8 cellular contexts compared by ENCODE assay signal in genomic region chr20:11544029-11544678, GRCh38.
DNase-seq lines count a peak whose midpoint lies in the region; ATAC-seq and TF ChIP-seq lines count a peak whose summit lies in the region.

No MANE protein-coding gene starts in this region.

- intact Hi-C loops in testis (cut with DNase I; ENCODE audit: low total_unique reads), result no loop called here

- TF ChIP-seq CTCF in AG10803 (conservative IDR thresholded peaks at IDR 0.05; ENCODE audit: low read length) (peak; percentile 69), astrocyte of the spinal cord (IDR thresholded peaks at IDR 0.05; ENCODE audit: low read depth, low read length) (peak; percentile 47), testis (IDR thresholded peaks at IDR 0.05) (peak; percentile 47 to 67 (median 57))

- in situ Hi-C loops in astrocyte of the spinal cord (cut with HindIII; ENCODE audit: low sequenced_read_pairs), result no loop called here

- H3K4me3 ChIP-seq in AG10803 (ENCODE audit: low read length) (peak overlapping the region; percentile 23; the same call in 1 of the 2 replicates), astrocyte of the spinal cord (ENCODE audit: low read depth, low read length) (no peak overlapping the region), testis (no peak overlapping the region)

- H3K27me3 ChIP-seq in testis, result no peaks in the 10 kb centered on the region

- ATAC-seq in GM18502 (IDR thresholded peaks at IDR 0.05; ENCODE audit: poor library complexity, unreplicated experiment) (peak; percentile 64), HG03196 (IDR thresholded peaks at IDR 0.05; ENCODE audit: unreplicated experiment) (peak; percentile 82), GM18858 (IDR thresholded peaks at IDR 0.05; ENCODE audit: unreplicated experiment) (no peak)

- 33 to 34% methylated on average over 10 of the region's 10 CpGs for WGBS in testis, 2 donors

- no peaks in the 10 kb centered on the region for H3K9me3 ChIP-seq in testis

- H3K4me1 ChIP-seq in testis, result no peaks in the 10 kb centered on the region

- no peak for TF ChIP-seq POLR2A in testis (IDR thresholded peaks at IDR 0.05)

- DNase-seq in AG10803 (ENCODE audit: low read depth) (peak; percentile 63), NCI-H446 treated with DMSO at 0.1 percent for 48 hours (lab: John Stamatoyannopoulos, UW) (peak; percentile 24), astrocyte of the spinal cord (ENCODE audit: low read depth, low spot score) (peak; percentile 80), inferior parietal cortex (ENCODE audit: extremely low spot score) (peak; percentile 93), testis (peak; percentile 54)

- no peak overlapping the region for H3K27ac ChIP-seq in testis

- H3K36me3 ChIP-seq in testis (ENCODE audit: low read depth, missing control alignments), result no peaks in the 10 kb centered on the region

Comparison
In these comparisons a context has a peak if more than half of its experiments do, and no peak if none do; other contexts are left out.
1. DNase-seq: peak in every context shown above with its lines; median percentile 93 in inferior parietal cortex; 80 in astrocyte of the spinal cord; 63 in AG10803; 54 in testis; 24 in NCI-H446 treated with DMSO at 0.1 percent for 48 hours.